9 cellular contexts compared by ENCODE assay signal in the genomic region with DNA sequence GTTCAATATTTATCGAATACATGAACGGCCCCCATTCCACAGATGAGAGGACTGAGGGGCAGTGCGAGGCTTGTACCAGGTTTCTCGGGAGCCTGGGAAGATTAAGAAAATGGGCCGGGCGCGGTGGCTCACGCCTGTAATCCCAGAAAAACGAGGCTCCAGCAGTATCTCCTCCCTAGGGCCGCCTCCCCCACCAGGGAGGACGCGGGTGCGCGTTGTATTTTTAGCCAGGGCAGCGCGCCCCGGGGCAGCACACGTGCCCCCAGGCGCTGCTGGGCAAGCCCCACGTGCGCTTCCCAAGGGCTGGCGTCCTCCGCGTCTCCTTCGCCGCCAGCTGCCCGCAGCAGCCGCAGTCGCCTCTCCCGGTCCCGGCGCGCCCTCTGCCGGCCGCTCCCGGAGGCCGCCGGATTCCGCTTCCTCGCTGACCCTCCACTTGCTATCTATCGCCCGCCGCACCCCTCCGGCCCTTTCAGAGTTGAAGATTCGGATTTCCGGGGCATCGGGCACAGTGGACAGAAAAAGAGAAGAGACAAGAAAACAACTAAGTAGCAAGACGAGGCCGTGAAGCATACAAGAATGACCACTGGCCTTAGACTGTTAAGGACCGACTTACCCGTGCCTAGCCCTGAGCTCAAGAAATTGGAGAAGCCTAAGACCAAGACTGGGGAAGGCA. TPM values are rescaled to one million over a fixed set of nuclear protein-coding genes. Genes with fewer than 3 reads are reported as not detected.
DNase-seq lines count a peak whose midpoint lies in the region; ATAC-seq and TF ChIP-seq lines count a peak whose summit lies in the region.
"Had no signal": no experiment of that assay in that cellular context is flagged by ENCODE, and none has a peak within 500 bp of the region (broad histone marks: within the 10 kb centered on the region; RNA-seq: fewer than 3 reads in every experiment).

No MANE protein-coding gene starts in this region.

- peaks cover 43% of the 10 kb centered on the region for H3K27me3 Mint-ChIP-seq in activated naive CD8-positive, alpha-beta T cell treated with anti-CD3 and anti-CD28 coated beads for 36 hours

- no peak for ATAC-seq in HG02973 (IDR thresholded peaks at IDR 0.05; ENCODE audit: unreplicated experiment)

- peak overlapping the region; percentile 54 for H3K4me3 ChIP-seq in SK-N-MC
- H3K4me3 ChIP-seq in vagina, result peak overlapping the region in 1 of 2 donors; percentile 15

- no peak for TF ChIP-seq POLR2A in vagina (IDR thresholded peaks at IDR 0.05)

- H3K4me1 ChIP-seq in ES-I3 (ENCODE audit: insufficient read depth, low read length), result peaks cover 18% of the 10 kb centered on the region
- peaks cover 45% of the 10 kb centered on the region for H3K4me1 ChIP-seq in vagina

- H3K9me3 Mint-ChIP-seq in activated naive CD8-positive, alpha-beta T cell treated with anti-CD3 and anti-CD28 coated beads for 36 hours, result no peaks in the 10 kb centered on the region

- peaks cover 13% of the 10 kb centered on the region for H3K4me1 Mint-ChIP-seq in activated naive CD8-positive, alpha-beta T cell treated with anti-CD3 and anti-CD28 coated beads for 36 hours

- H3K9ac ChIP-seq in ES-I3 (ENCODE audit: low read depth, low read length) (peak overlapping the region; percentile 7; the same call in 1 of the 2 replicates), SK-N-MC (ENCODE audit: insufficient read length) (peak overlapping the region; percentile 14)

- no peak overlapping the region for H3K27ac Mint-ChIP-seq in activated naive CD8-positive, alpha-beta T cell treated with anti-CD3 and anti-CD28 coated beads for 36 hours

- intact Hi-C loops in cardiac septum (cut with DNase I), result loop anchor here (1.0 to 5.0 kb wide), 2 partner anchors 16 to 249 kb away; no protein-coding TSS in a partner anchor
- intact Hi-C loops in vagina (cut with DNase I), result loop anchor here (2.0 kb wide), 1 partner anchor 16 kb away; the partner anchor contains the start of gene SLC2A4

- TF ChIP-seq CTCF in LNCAP (IDR thresholded peaks at IDR 0.05) (peak; percentile 74), vagina (IDR thresholded peaks at IDR 0.05) (peak; percentile 85 to 92 (median 88))

- no peaks in the 10 kb centered on the region for H3K27me3 ChIP-seq in vagina

- DNase-seq in SK-N-MC (ENCODE audit: low read depth, low spot score) (no peak), cardiac septum (ENCODE audit: low spot score) (peak; percentile 92), pons (ENCODE audit: low spot score) (peak; percentile 60), vagina (ENCODE audit: extremely low spot score in 2 of 2) (no peak)
- DNase-seq in activated naive CD8-positive, alpha-beta T cell treated with anti-CD3 and anti-CD28 coated beads for 36 hours, result peak; percentile 76

- no peaks in the 10 kb centered on the region for H3K36me3 Mint-ChIP-seq in activated naive CD8-positive, alpha-beta T cell treated with anti-CD3 and anti-CD28 coated beads for 36 hours

- H3K27ac ChIP-seq in SK-N-MC (no peak overlapping the region), vagina (peak overlapping the region; percentile 33)
- H3K27ac ChIP-seq: epithelial cell of prostate had no signal

- peak overlapping the region; percentile 29 for H3K4me3 Mint-ChIP-seq in activated naive CD8-positive, alpha-beta T cell treated with anti-CD3 and anti-CD28 coated beads for 36 hours

- H3K36me3 ChIP-seq in ES-I3 (ENCODE audit: insufficient read depth, low read length), result no peaks in the 10 kb centered on the region
- no peaks in the 10 kb centered on the region for H3K36me3 ChIP-seq in SK-N-MC (ENCODE audit: insufficient read depth, low read length)
- no peaks in the 10 kb centered on the region for H3K36me3 ChIP-seq in vagina

- H3K9me3 ChIP-seq in ES-I3 (ENCODE audit: control insufficient read depth, insufficient read depth, low read length), result no peaks in the 10 kb centered on the region
- H3K9me3 ChIP-seq in SK-N-MC (ENCODE audit: low read depth, low read length), result no peaks in the 10 kb centered on the region
- H3K9me3 ChIP-seq in vagina, result no peaks in the 10 kb centered on the region

RNA-seq across cellular contexts. Expression of gene YBX2, which starts 1.9 kb away (rescaled TPM):
- total RNA-seq in activated naive CD8-positive, alpha-beta T cell treated with anti-CD3 and anti-CD28 coated beads for 36 hours, result under 1 TPM; 0.19 to 0.24 TPM
- total RNA-seq in cardiac septum, result 1.2 TPM
- 0.25 TPM for total RNA-seq in vagina

RNA-seq across cellular contexts. Expression of gene EIF5A, which starts 11.1 kb away (rescaled TPM):
- 1,000 to 10,000 TPM; 1,429 to 1,492 TPM for total RNA-seq in activated naive CD8-positive, alpha-beta T cell treated with anti-CD3 and anti-CD28 coated beads for 36 hours
- 263 TPM for total RNA-seq in cardiac septum
- total RNA-seq in vagina, result 238 TPM

RNA-seq across cellular contexts. Expression of gene SLC2A4, which starts 14.8 kb away (rescaled TPM):
- under 1 TPM; 0.54 to 0.56 TPM for total RNA-seq in activated naive CD8-positive, alpha-beta T cell treated with anti-CD3 and anti-CD28 coated beads for 36 hours
- total RNA-seq in cardiac septum (73.5 TPM), vagina (3.2 TPM)

RNA-seq across cellular contexts. Expression of gene GPS2, which starts 18.8 kb away (rescaled TPM):
- 10 to 100 TPM; 58.4 to 62.6 TPM for total RNA-seq in activated naive CD8-positive, alpha-beta T cell treated with anti-CD3 and anti-CD28 coated beads for 36 hours
- total RNA-seq in cardiac septum (49.0 TPM), vagina (51.1 TPM)

RNA-seq across cellular contexts. Expression of gene NEURL4, which starts 32.8 kb away (rescaled TPM):
- 10 to 100 TPM; 44.1 to 46.0 TPM for total RNA-seq in activated naive CD8-positive, alpha-beta T cell treated with anti-CD3 and anti-CD28 coated beads for 36 hours
- 29.9 TPM for total RNA-seq in cardiac septum
- total RNA-seq in vagina, result 22.6 TPM

Comparison
In these comparisons a context has a peak if more than half of its experiments do, and no peak if none do; other contexts are left out.
1. DNase-seq: peak in activated naive CD8-positive, alpha-beta T cell treated with anti-CD3 and anti-CD28 coated beads for 36 hours (single experiment), cardiac septum (single experiment) and pons (single experiment); none in SK-N-MC (single experiment) and vagina (0 of 2).
2. RNA of gene SLC2A4, which starts 14.8 kb away (total RNA-seq): 73.5 TPM in cardiac septum (single experiment); 3.2 TPM in vagina (single experiment) and 0.54 to 0.56 TPM in activated naive CD8-positive, alpha-beta T cell treated with anti-CD3 and anti-CD28 coated beads for 36 hours; every median in the first group is over 10 times any median in the second.